ENCODE assay signal across 8 cellular contexts in the genomic region with DNA sequence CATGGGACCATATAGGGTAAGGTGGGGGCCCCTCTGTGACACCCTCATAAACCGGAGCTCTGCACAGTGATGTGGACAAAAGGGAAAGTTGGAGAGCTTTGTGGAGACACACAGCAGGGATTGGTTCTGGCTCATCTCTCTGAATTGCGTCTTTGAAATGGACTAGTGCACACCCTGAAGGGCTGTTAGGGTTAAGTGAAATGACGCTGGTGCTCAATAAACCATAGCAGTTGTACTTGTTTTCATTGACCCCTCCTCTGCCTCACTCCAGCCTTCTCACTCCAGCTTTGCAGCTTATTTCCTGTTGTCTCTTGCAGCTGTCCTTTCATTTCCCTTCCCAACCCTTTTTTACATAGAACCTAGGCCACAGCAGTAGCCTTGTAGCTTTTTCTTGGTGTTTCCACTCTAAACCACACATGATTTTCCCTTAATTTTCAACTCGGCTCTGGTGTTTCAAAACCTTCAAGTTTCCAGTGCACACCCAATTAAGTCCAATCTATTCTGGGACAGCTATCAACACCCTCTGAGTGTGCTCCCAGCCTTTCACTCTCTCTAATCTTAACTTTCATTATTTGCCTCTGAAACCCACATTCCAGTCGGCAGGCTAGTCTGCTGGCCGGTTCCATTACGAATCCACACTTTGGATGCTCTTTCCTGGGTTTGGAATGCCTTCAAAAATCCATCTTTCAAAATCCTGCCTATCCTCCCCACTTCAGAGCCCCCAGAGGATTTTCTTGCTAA. TPM values are rescaled to one million over a fixed set of nuclear protein-coding genes. Genes with fewer than 3 reads are reported as not detected.
DNase-seq lines count a peak whose midpoint lies in the region; ATAC-seq, FAIRE-seq and TF ChIP-seq lines count a peak whose summit lies in the region.

No MANE protein-coding gene starts in this region.

- no peak overlapping the region for H2AK5ac ChIP-seq in neuronal stem cell (ENCODE audit: low read depth, low read length)

- no peak overlapping the region for H2BK12ac ChIP-seq in neuronal stem cell (ENCODE audit: low read length)

- DNase-seq in GM18507 (ENCODE audit: extremely low spot score, insufficient read length, low read depth) (no peak), choroid plexus epithelial cell (ENCODE audit: low read depth) (peak; percentile 59), neuronal stem cell (ENCODE audit: low spot score) (no peak), COR-L47 (lab: John Stamatoyannopoulos, UW) (no peak)
- no peak for DNase-seq in stimulated activated naive CD4-positive, alpha-beta T cell (lab: John Stamatoyannopoulos, UW)
- no peak for DNase-seq in central memory CD4-positive, alpha-beta T cell

- H4K91ac ChIP-seq in neuronal stem cell (ENCODE audit: low read depth, low read length, poor library complexity) = no peak overlapping the region

- no peak overlapping the region for H2BK5ac ChIP-seq in neuronal stem cell (ENCODE audit: low read length)

- no CpG with 5 or more reads among the region's 7 CpGs for whole genome bisulfite sequencing in neuronal stem cell (ENCODE audit: extremely low coverage in 2 of 2, insufficient read length in 2 of 2, insufficient replicate concordance in 1 of 2), 2 donors

- H3K36me3 ChIP-seq in neuronal stem cell (replicated peaks in 1 of 2; ENCODE audit: control insufficient read depth in 2 of 2, insufficient read depth in 2 of 2, low read length in 2 of 2) = no peaks in the 10 kb centered on the region

- H3K27ac ChIP-seq in neuronal stem cell (replicated peaks; ENCODE audit: low read length) = no peak overlapping the region

- H3K4me3 ChIP-seq in choroid plexus epithelial cell (ENCODE audit: low read depth, low read length) (no peak overlapping the region), neuronal stem cell (ENCODE audit: low read length in 2 of 2) (no peak overlapping the region)

- H3K27me3 ChIP-seq in neuronal stem cell (ENCODE audit: control insufficient read depth in 3 of 3, insufficient read depth in 3 of 3, low read depth in 1 of 3, low read length in 3 of 3) = peaks cover 0 to 5% (median 2%) of the 10 kb centered on the region in 3 experiments

- H3K4me1 ChIP-seq in neuronal stem cell (ENCODE audit: control insufficient read depth in 2 of 2, insufficient read depth in 1 of 2, low read depth in 1 of 2, low read length in 2 of 2) = peaks cover 14 to 19% of the 10 kb centered on the region in 2 donors

- no peak overlapping the region for H2BK15ac ChIP-seq in neuronal stem cell (ENCODE audit: low read length)

- no peak overlapping the region for H4K8ac ChIP-seq in neuronal stem cell (ENCODE audit: low read depth, low read length)

- ATAC-seq in HG03378 (IDR thresholded peaks at IDR 0.05; ENCODE audit: unreplicated experiment) = peak; percentile 49
- no peak for ATAC-seq in GM18870 (IDR thresholded peaks at IDR 0.05; ENCODE audit: unreplicated experiment)

- H3K18ac ChIP-seq in neuronal stem cell (ENCODE audit: low read length) = no peak overlapping the region

- H2BK120ac ChIP-seq in neuronal stem cell (ENCODE audit: low read depth, low read length) = no peak overlapping the region

- no peak overlapping the region for H3K9ac ChIP-seq in neuronal stem cell (ENCODE audit: low read depth, low read length, poor library complexity)

- peak; percentile 69 for FAIRE-seq in GM18507 (lab: Jason Lieb, UNC)

- H3K9me3 ChIP-seq in neuronal stem cell (replicated peaks in 1 of 2; ENCODE audit: control insufficient read depth in 2 of 2, insufficient read depth in 1 of 2, low read depth in 1 of 2, low read length in 2 of 2) = no peaks in the 10 kb centered on the region

- no peak overlapping the region for H3K14ac ChIP-seq in neuronal stem cell (ENCODE audit: low read length)

- H3K4me2 ChIP-seq in neuronal stem cell (ENCODE audit: insufficient read depth, low read length, poor library complexity, severe bottlenecking) = no peak overlapping the region

- no peak for TF ChIP-seq CTCF in choroid plexus epithelial cell (conservative IDR thresholded peaks at IDR 0.05; ENCODE audit: low read depth, low read length)

- H3K23ac ChIP-seq in neuronal stem cell (ENCODE audit: low read depth, low read length, poor library complexity) = no peak overlapping the region

- no peaks in the 10 kb centered on the region for H3K79me1 ChIP-seq in neuronal stem cell (ENCODE audit: low read depth, low read length)

- H3K4ac ChIP-seq in neuronal stem cell (ENCODE audit: low read length) = no peak overlapping the region

- peak overlapping the region; percentile 78 for H2AFZ ChIP-seq in neuronal stem cell (ENCODE audit: low read length)

RNA-seq across cellular contexts. Expression of a gene that starts 6.4 kb away (rescaled TPM):
- polyA plus RNA-seq in neuronal stem cell (2013, experiment 1 of 2) = 1.4 TPM
- polyA plus RNA-seq in neuronal stem cell (2013, experiment 2 of 2) = 1.6 TPM

RNA-seq across cellular contexts. Expression of a gene that starts 40.4 kb away (rescaled TPM):
- not detected for polyA plus RNA-seq in neuronal stem cell (2013, experiment 1 of 2)
- not detected for polyA plus RNA-seq in neuronal stem cell (2013, experiment 2 of 2)

RNA-seq across cellular contexts. Expression of a gene that starts 58.1 kb away (rescaled TPM):
- 0.04 TPM for polyA plus RNA-seq in neuronal stem cell (2013, experiment 1 of 2)
- 0.03 TPM for polyA plus RNA-seq in neuronal stem cell (2013, experiment 2 of 2)
